In the genomic region with DNA sequence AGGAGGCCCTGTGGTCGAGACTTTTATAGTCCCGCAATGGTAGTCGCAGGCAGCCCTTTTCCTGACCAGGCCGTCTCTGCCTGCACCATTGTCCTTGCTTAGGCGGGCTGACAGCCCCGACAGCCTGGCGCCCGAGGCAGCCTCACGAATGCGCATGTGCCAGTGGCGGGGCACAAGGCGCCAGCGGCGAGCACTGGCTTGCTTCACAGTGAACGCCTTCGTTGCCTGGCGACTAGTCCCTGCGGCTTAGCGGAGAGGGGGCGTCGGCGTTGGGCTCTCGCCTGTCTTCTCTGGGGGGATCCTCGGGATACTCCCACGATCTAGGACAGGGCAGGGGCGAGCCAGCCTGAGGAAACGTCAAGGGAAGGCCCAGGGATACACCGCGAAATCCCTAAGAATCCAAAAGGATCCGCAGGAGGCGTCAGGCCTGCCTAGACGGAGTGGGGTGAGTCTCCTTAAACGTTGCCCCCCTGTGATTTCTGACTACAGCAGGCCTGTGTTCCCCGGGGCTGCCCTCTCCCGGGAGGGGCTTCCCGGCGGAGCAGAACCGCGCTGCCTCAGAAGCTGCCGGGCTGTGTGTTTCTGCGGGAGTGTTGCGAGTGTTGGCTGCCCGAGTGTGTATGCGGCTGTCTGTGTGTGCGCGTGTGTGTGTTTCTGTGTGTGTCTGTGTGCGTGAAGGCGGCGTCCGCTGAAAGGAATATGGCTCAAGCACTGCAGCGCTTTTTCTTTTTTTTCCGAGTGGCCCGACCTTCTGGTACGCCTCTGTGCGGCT, we compare ENCODE assay signal across 9 cellular contexts. TPM values are rescaled to one million over a fixed set of nuclear protein-coding genes. Genes with fewer than 3 reads are reported as not detected.
DNase-seq lines count a peak whose midpoint lies in the region; ATAC-seq and TF ChIP-seq lines count a peak whose summit lies in the region.
"Had no signal": no experiment of that assay in that cellular context is flagged by ENCODE, and none has a peak within 500 bp of the region (broad histone marks: within the 10 kb centered on the region; RNA-seq: fewer than 3 reads in every experiment).

No MANE protein-coding gene starts in this region.

- H3K27ac ChIP-seq in ascending aorta = no peak overlapping the region
- H3K27ac ChIP-seq: A549 had no signal

- DNase-seq in NCI-H1105 treated with DMSO at 0.1 percent for 48 hours (lab: John Stamatoyannopoulos, UW) (peak; percentile 18), NCI-H1105 (lab: John Stamatoyannopoulos, UW) (no peak), ascending aorta (ENCODE audit: low spot score in 2 of 2) (peak in 1 of 2 donors; percentile 79), hypothalamus (lab: John Stamatoyannopoulos, UW) (peak in 47 of 51 donors; percentile 11 to 82 (median 56)), skeletal muscle cell (ENCODE audit: low read depth) (no peak), NOMO-1 treated with DMSO at 0.1 percent for 48 hours (lab: John Stamatoyannopoulos, UW; ENCODE audit: unreplicated experiment) (no peak)

- H3K4me1 ChIP-seq in ascending aorta = no peaks in the 10 kb centered on the region
- H3K4me1 ChIP-seq: A549 had no signal

- intact Hi-C loops in ascending aorta (cut with DNase I) = loop anchor here (1.0 to 10.0 kb wide), 2 partner anchors 23 to 218 kb away; a partner anchor contains a TSS

- no peaks in the 10 kb centered on the region for H3K36me3 ChIP-seq in ascending aorta

- ATAC-seq in HG03159 (IDR thresholded peaks at IDR 0.05; ENCODE audit: unreplicated experiment) = no peak
- no peak for ATAC-seq in HG02588 (IDR thresholded peaks at IDR 0.05; ENCODE audit: unreplicated experiment)
- ATAC-seq: A549 had no signal

- no peaks in the 10 kb centered on the region for H3K27me3 ChIP-seq in ascending aorta

- TF ChIP-seq CTCF in ascending aorta (IDR thresholded peaks at IDR 0.05) = no peak

- no peaks in the 10 kb centered on the region for H3K9me3 ChIP-seq in ascending aorta

- H3K4me3 ChIP-seq in ascending aorta (peak overlapping the region; percentile 44 to 88), skeletal muscle cell (ENCODE audit: low read depth, low read length) (peak overlapping the region; percentile 22)
- H3K4me3 ChIP-seq: A549 had no signal

RNA-seq across cellular contexts. Expression of a gene that starts 20.5 kb away (rescaled TPM):
- total RNA-seq in ascending aorta = 1.7 TPM

Comparison
In these comparisons a context has a peak if more than half of its experiments do, and no peak if none do; other contexts are left out.
1. DNase-seq: peak in NCI-H1105 treated with DMSO at 0.1 percent for 48 hours (single experiment) and hypothalamus (47 of 51); none in NCI-H1105 (single experiment), skeletal muscle cell (single experiment) and NOMO-1 treated with DMSO at 0.1 percent for 48 hours (single experiment).